Comparison of ENCODE assay signal across 16 cellular contexts in genomic region chr21:43267391-43268085, GRCh38.
"Had no signal": no experiment of that assay in that cellular context is flagged by ENCODE, and none has a peak within 500 bp of the region (broad histone marks: within the 10 kb centered on the region; RNA-seq: fewer than 3 reads in every experiment).

No MANE protein-coding gene starts in this region.

- H3K27ac Mint-ChIP-seq: activated CD8-positive, alpha-beta memory T cell treated with anti-CD3 and anti-CD28 coated beads, Interleukin-2, amount 10 ng/mL, durations not matched to agents 7 days and 5 days; activated naive CD4-positive, alpha-beta T cell treated with anti-CD3 and anti-CD28 coated beads, Interleukin-2, amount 10 ng/mL, durations not matched to agents 7 days and 5 days; stimulated activated memory B cell treated with anti-CD40 and anti-IgM and Interleukin-4, amounts not matched to agents 10 μg/mL and 1 μg/mL and 100 μg/mL, for 72 hours had no signal

- ATAC-seq: activated CD8-positive, alpha-beta memory T cell treated with anti-CD3 and anti-CD28 coated beads, Interleukin-2, amount 10 ng/mL, durations not matched to agents 7 days and 5 days; esophagus mucosa; stimulated activated memory B cell treated with anti-CD40 and anti-IgM and Interleukin-4, amounts not matched to agents 10 μg/mL and 1 μg/mL and 100 μg/mL, for 72 hours had no signal

- H3K4me3 ChIP-seq: adrenal gland, colonic mucosa had no signal

- DNase-seq: activated CD4-positive, alpha-beta T cell treated with anti-CD3 and anti-CD28 coated beads for 1 hour; activated CD4-positive, alpha-beta T cell treated with anti-CD3 and anti-CD28 coated beads, Interleukin-2, amount 50 U/mL, for 48 hours; activated CD8-positive, alpha-beta memory T cell treated with anti-CD3 and anti-CD28 coated beads, Interleukin-2, amount 10 ng/mL, durations not matched to agents 7 days and 5 days; activated naive CD4-positive, alpha-beta T cell treated with anti-CD3 and anti-CD28 coated beads, Interleukin-2, amount 10 ng/mL, durations not matched to agents 7 days and 5 days; activated T-cell treated with anti-CD3 and anti-CD28 coated beads, Interleukin-2, amount 50 U/mL, for 1 hour; caudate nucleus; colonic mucosa; hippocampal formation; kidney glomerular epithelial cell; midbrain; stimulated activated CD4-positive, alpha-beta T cell treated with anti-CD3 and anti-CD28 coated beads, Interleukin-2, amount 100 ng/mL, for 48 hours; T-helper 1 cell had no signal

- H3K4me3 Mint-ChIP-seq: activated CD8-positive, alpha-beta memory T cell treated with anti-CD3 and anti-CD28 coated beads, Interleukin-2, amount 10 ng/mL, durations not matched to agents 7 days and 5 days; activated naive CD4-positive, alpha-beta T cell treated with anti-CD3 and anti-CD28 coated beads, Interleukin-2, amount 10 ng/mL, durations not matched to agents 7 days and 5 days; stimulated activated memory B cell treated with anti-CD40 and anti-IgM and Interleukin-4, amounts not matched to agents 10 μg/mL and 1 μg/mL and 100 μg/mL, for 72 hours had no signal

- H3K4me1 ChIP-seq: adrenal gland, colonic mucosa, parathyroid adenoma had no signal

- H3K36me3 ChIP-seq: adrenal gland, colonic mucosa had no signal

- H3K4me1 Mint-ChIP-seq: activated CD8-positive, alpha-beta memory T cell treated with anti-CD3 and anti-CD28 coated beads, Interleukin-2, amount 10 ng/mL, durations not matched to agents 7 days and 5 days; activated naive CD4-positive, alpha-beta T cell treated with anti-CD3 and anti-CD28 coated beads, Interleukin-2, amount 10 ng/mL, durations not matched to agents 7 days and 5 days had no signal

- H3K27me3 ChIP-seq: adrenal gland, colonic mucosa had no signal

- H3K9me3 ChIP-seq: adrenal gland, colonic mucosa had no signal

- H3K36me3 Mint-ChIP-seq: activated CD8-positive, alpha-beta memory T cell treated with anti-CD3 and anti-CD28 coated beads, Interleukin-2, amount 10 ng/mL, durations not matched to agents 7 days and 5 days; activated naive CD4-positive, alpha-beta T cell treated with anti-CD3 and anti-CD28 coated beads, Interleukin-2, amount 10 ng/mL, durations not matched to agents 7 days and 5 days; stimulated activated memory B cell treated with anti-CD40 and anti-IgM and Interleukin-4, amounts not matched to agents 10 μg/mL and 1 μg/mL and 100 μg/mL, for 72 hours had no signal

- H3K27ac ChIP-seq: colonic mucosa, parathyroid adenoma had no signal
